22 cellular contexts compared by ENCODE assay signal in the genomic region with DNA sequence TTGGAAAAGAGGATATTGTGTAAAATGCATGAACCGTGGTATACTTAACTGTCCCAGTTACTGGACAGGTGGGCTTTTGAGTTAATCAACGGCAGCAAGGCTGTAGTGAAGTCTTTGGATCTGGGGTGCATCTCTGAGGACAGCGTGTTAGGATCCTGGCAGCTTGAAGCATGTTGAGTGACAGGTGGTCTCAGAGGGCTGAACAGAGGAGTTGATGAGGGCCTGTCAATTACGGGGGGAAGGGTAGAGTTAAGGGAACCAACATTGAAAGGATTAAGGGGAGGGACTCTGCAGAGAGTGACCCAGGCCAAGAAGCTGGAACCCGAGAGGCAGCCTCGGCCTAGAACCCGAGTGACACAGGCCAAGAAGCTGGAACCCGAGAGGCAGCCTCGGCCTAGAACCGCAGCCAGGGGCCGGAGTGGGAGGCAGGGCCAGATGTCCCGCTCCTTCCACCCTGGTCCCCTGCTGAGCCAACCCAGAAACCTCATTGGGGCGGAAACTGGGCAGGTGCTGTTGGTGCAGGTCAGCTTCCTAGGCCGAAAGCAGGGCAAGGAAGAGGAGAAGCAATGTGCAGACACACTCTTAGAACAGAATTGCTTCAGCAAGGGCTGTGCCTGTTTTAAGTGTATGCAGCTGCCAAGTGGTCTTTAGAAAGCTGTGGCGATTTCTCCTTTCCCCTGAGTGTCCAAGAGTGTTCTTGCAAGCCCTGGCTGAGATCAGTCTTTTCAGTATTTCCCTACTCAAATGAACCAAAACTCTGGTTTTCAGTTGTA.
DNase-seq lines count a peak whose midpoint lies in the region; ATAC-seq, FAIRE-seq and TF ChIP-seq lines count a peak whose summit lies in the region.
"Had no signal": no experiment of that assay in that cellular context is flagged by ENCODE, and none has a peak within 500 bp of the region (broad histone marks: within the 10 kb centered on the region; RNA-seq: fewer than 3 reads in every experiment).

No MANE protein-coding gene starts in this region.

- H3K27ac Mint-ChIP-seq in activated naive CD8-positive, alpha-beta T cell treated with anti-CD3 and anti-CD28 coated beads for 36 hours, result peak overlapping the region; percentile 2
- no peak overlapping the region for H3K27ac Mint-ChIP-seq in activated naive CD8-positive, alpha-beta T cell treated with anti-CD3 and anti-CD28 coated beads, Interleukin-2, amount 50 U/mL, for 24 hours
- H3K27ac Mint-ChIP-seq in T-cell, result no peak overlapping the region
- H3K27ac Mint-ChIP-seq: activated CD8-positive, alpha-beta T cell treated with anti-CD3 and anti-CD28 coated beads, Interleukin-2, amount 10 ng/mL, durations not matched to agents 7 days and 5 days; activated T-helper 1 cell treated with anti-CD3 and anti-CD28 coated beads, Interleukin-12 subunit alpha, Interleukin-12 subunit beta, Interleukin-2, Interleukin-4 antibody, amounts not matched to agents 30 ng/mL and 10 ng/mL and 1 ng/mL, durations not matched to agents 14 hours and 24 hours and 36 hours; nephron had no signal

- no peak overlapping the region for H3K4me3 Mint-ChIP-seq in activated naive CD8-positive, alpha-beta T cell treated with anti-CD3 and anti-CD28 coated beads for 36 hours
- H3K4me3 Mint-ChIP-seq in activated naive CD8-positive, alpha-beta T cell treated with anti-CD3 and anti-CD28 coated beads, Interleukin-2, amount 50 U/mL, for 24 hours, result no peak overlapping the region
- peak overlapping the region in 2 of 3 donors; percentile 22 to 89 for H3K4me3 Mint-ChIP-seq in T-cell
- H3K4me3 Mint-ChIP-seq: activated CD8-positive, alpha-beta T cell treated with anti-CD3 and anti-CD28 coated beads, Interleukin-2, amount 10 ng/mL, durations not matched to agents 7 days and 5 days; activated T-helper 1 cell treated with anti-CD3 and anti-CD28 coated beads, Interleukin-12 subunit alpha, Interleukin-12 subunit beta, Interleukin-2, Interleukin-4 antibody, amounts not matched to agents 30 ng/mL and 10 ng/mL and 1 ng/mL, durations not matched to agents 14 hours and 24 hours and 36 hours; H9; nephron had no signal

- peaks cover 11% of the 10 kb centered on the region for H3K27me3 Mint-ChIP-seq in activated naive CD8-positive, alpha-beta T cell treated with anti-CD3 and anti-CD28 coated beads for 36 hours
- peaks cover 2% of the 10 kb centered on the region for H3K27me3 Mint-ChIP-seq in activated naive CD8-positive, alpha-beta T cell treated with anti-CD3 and anti-CD28 coated beads, Interleukin-2, amount 50 U/mL, for 24 hours
- H3K27me3 Mint-ChIP-seq in T-cell, result peaks cover 0 to 5% of the 10 kb centered on the region in 2 donors

- FAIRE-seq in kidney (lab: Jason Lieb, UNC), result no peak
- FAIRE-seq: islet of Langerhans had no signal

- H3K36me3 Mint-ChIP-seq in activated naive CD8-positive, alpha-beta T cell treated with anti-CD3 and anti-CD28 coated beads for 36 hours, result peaks cover 12% of the 10 kb centered on the region
- H3K36me3 Mint-ChIP-seq in activated naive CD8-positive, alpha-beta T cell treated with anti-CD3 and anti-CD28 coated beads, Interleukin-2, amount 50 U/mL, for 24 hours (ENCODE audit: low read depth), result peaks cover 11% of the 10 kb centered on the region
- H3K36me3 Mint-ChIP-seq in T-cell, result peaks cover 7% of the 10 kb centered on the region

- intact Hi-C loops in kidney (cut with DNase I), result loop anchor here (5.0 to 10.0 kb wide), 2 partner anchors 169 to 341 kb away; no protein-coding TSS in a partner anchor
- intact Hi-C loops in transverse colon (cut with DNase I; ENCODE audit: low total_unique reads), result loop anchor here (5.0 kb wide), 1 partner anchor 174 kb away; no protein-coding TSS in a partner anchor
- intact Hi-C loops in sciatic nerve (cut with DNase I), result no loop called here

- H3K9me3 Mint-ChIP-seq in activated naive CD8-positive, alpha-beta T cell treated with anti-CD3 and anti-CD28 coated beads for 36 hours, result peaks cover 5% of the 10 kb centered on the region
- H3K9me3 Mint-ChIP-seq in activated naive CD8-positive, alpha-beta T cell treated with anti-CD3 and anti-CD28 coated beads, Interleukin-2, amount 50 U/mL, for 24 hours, result peaks cover 6% of the 10 kb centered on the region
- peaks cover 0 to 6% (median 0%) of the 10 kb centered on the region in 3 donors for H3K9me3 Mint-ChIP-seq in T-cell
- H3K9me3 Mint-ChIP-seq: activated T-helper 1 cell treated with anti-CD3 and anti-CD28 coated beads, Interleukin-12 subunit alpha, Interleukin-12 subunit beta, Interleukin-2, Interleukin-4 antibody, amounts not matched to agents 30 ng/mL and 10 ng/mL and 1 ng/mL, durations not matched to agents 14 hours and 24 hours and 36 hours had no signal

- in situ Hi-C loops in transverse colon (cut with MboI; ENCODE audit: low pct_ligation_motif_present in 1 of 4, low pct_unique_long_range_greater_than_20kb in 1 of 4, low sequenced_read_pairs in 3 of 4), result loop anchor here in 3 of 4 donors (5.0 to 25.0 kb wide), 2 partner anchors 174 to 339 kb away; no protein-coding TSS in a partner anchor

- H3K4me1 Mint-ChIP-seq in activated naive CD8-positive, alpha-beta T cell treated with anti-CD3 and anti-CD28 coated beads for 36 hours, result peaks cover 28% of the 10 kb centered on the region
- peaks cover 41% of the 10 kb centered on the region for H3K4me1 Mint-ChIP-seq in activated naive CD8-positive, alpha-beta T cell treated with anti-CD3 and anti-CD28 coated beads, Interleukin-2, amount 50 U/mL, for 24 hours
- peaks cover 15 to 22% (median 17%) of the 10 kb centered on the region in 3 donors for H3K4me1 Mint-ChIP-seq in T-cell

- 90% methylated on average over 15 of the region's 15 CpGs; no CpG with 5 or more reads in 1 of the 2 donors for WGBS in transverse colon (ENCODE audit: low coverage in 1 of 2), 2 donors

- POLR2A ChIA-PET in T-cell (lab: Charles Lee), result interaction anchor here in 1 of 2 donors (0.6 kb wide), 1 partner anchor 178 kb away, joined by 3 read pairs; no protein-coding TSS in a partner anchor

- H3K36me3 ChIP-seq in kidney (ENCODE audit: control insufficient read depth in 1 of 2, insufficient read depth in 2 of 2, low read length in 2 of 2) (no peaks in the 10 kb centered on the region), transverse colon (no peaks in the 10 kb centered on the region)
- H3K36me3 ChIP-seq: prostate gland, tibial artery had no signal

- no peak for DNase-seq in activated naive CD8-positive, alpha-beta T cell treated with anti-CD3 and anti-CD28 coated beads for 36 hours
- no peak for DNase-seq in activated naive CD8-positive, alpha-beta T cell treated with anti-CD3 and anti-CD28 coated beads, Interleukin-2, amount 50 U/mL, for 24 hours
- no peak for DNase-seq in T-cell
- peak; percentile 61 for DNase-seq in kidney
- DNase-seq in transverse colon, result no peak
- DNase-seq in sciatic nerve (ENCODE audit: low spot score), result no peak
- no peak for DNase-seq in NCI-H146 treated with DMSO at 0.1 percent for 48 hours (lab: John Stamatoyannopoulos, UW; ENCODE audit: unreplicated experiment)
- DNase-seq in glomerular visceral epithelial cell (ENCODE audit: extremely low spot score), result no peak
- DNase-seq: activated CD8-positive, alpha-beta T cell treated with anti-CD3 and anti-CD28 coated beads, Interleukin-2, amount 10 ng/mL, durations not matched to agents 7 days and 5 days; caudate nucleus; effector CD8-positive, alpha-beta T cell; H9; mammary epithelial cell; NCI-H2029 treated with DMSO at 0.1 percent for 48 hours; SHP77; stimulated activated CD8-positive, alpha-beta memory T cell treated with anti-CD3 and anti-CD28 coated beads, Interleukin-4, amount 100 ng/mL, for 48 hours had no signal

- ATAC-seq in activated naive CD8-positive, alpha-beta T cell treated with anti-CD3 and anti-CD28 coated beads, Interleukin-2, amount 50 U/mL, for 24 hours, result no peak
- no peak for ATAC-seq in T-cell (replicated peaks in 1 of 4)
- ATAC-seq in sciatic nerve, result no peak
- ATAC-seq: activated CD8-positive, alpha-beta T cell treated with anti-CD3 and anti-CD28 coated beads, Interleukin-2, amount 10 ng/mL, durations not matched to agents 7 days and 5 days had no signal

- TF ChIP-seq EP300 in transverse colon (IDR thresholded peaks at IDR 0.05; ENCODE audit: low read depth), result no peak

- H3K4me1 ChIP-seq in kidney (ENCODE audit: control insufficient read depth in 1 of 2, insufficient read depth in 1 of 2, low read depth in 1 of 2, low read length in 2 of 2) (peaks cover 4 to 5% of the 10 kb centered on the region in 2 donors), transverse colon (peaks cover 10 to 49% (median 17%) of the 10 kb centered on the region in 4 donors)

- H3K4me3 ChIP-seq in kidney (ENCODE audit: low read length in 2 of 2) (no peak overlapping the region), transverse colon (no peak overlapping the region)
- H3K4me3 ChIP-seq: prostate gland, smooth muscle cell, tibial artery had no signal

- H3K9me3 ChIP-seq in kidney (ENCODE audit: control insufficient read depth in 1 of 2, low read length in 2 of 2) (no peaks in the 10 kb centered on the region), transverse colon (no peaks in the 10 kb centered on the region)
- H3K9me3 ChIP-seq: prostate gland had no signal

- TF ChIP-seq CTCF in kidney (IDR thresholded peaks at IDR 0.05; ENCODE audit: borderline replicate concordance, extremely low read depth, insufficient read depth), result no peak
- no peak for TF ChIP-seq CTCF in transverse colon (IDR thresholded peaks at IDR 0.05)

- H3K27ac ChIP-seq in kidney (ENCODE audit: low read depth in 2 of 2, low read length in 2 of 2) (no peak overlapping the region), transverse colon (peak overlapping the region in 3 of 4 donors; percentile 5 to 55 (median 20))
- H3K27ac ChIP-seq: prostate gland had no signal

- H3K27me3 ChIP-seq in transverse colon, result no peaks in the 10 kb centered on the region
- H3K27me3 ChIP-seq: tibial artery had no signal

- TF ChIP-seq POLR2A in transverse colon (IDR thresholded peaks at IDR 0.05), result no peak

- CTCF ChIA-PET in T-cell (lab: Charles Lee), result interaction anchor here (1.1 to 3.1 kb wide), 2 partner anchors 172 to 173 kb away, joined by 3 to 26 read pairs; no protein-coding TSS in a partner anchor

- no peak overlapping the region for H3K9ac ChIP-seq in kidney (ENCODE audit: low read length in 2 of 2)

Comparison
In these comparisons a context has a peak if more than half of its experiments do, and no peak if none do; other contexts are left out.
1. H3K4me3 Mint-ChIP-seq: peak in T-cell (2 of 3); none in activated naive CD8-positive, alpha-beta T cell treated with anti-CD3 and anti-CD28 coated beads for 36 hours (single experiment) and activated naive CD8-positive, alpha-beta T cell treated with anti-CD3 and anti-CD28 coated beads, Interleukin-2, amount 50 U/mL, for 24 hours (single experiment).
2. H3K27ac ChIP-seq: peak in transverse colon (3 of 4); none in kidney (0 of 2).